ENCODE assay signal across 11 cellular contexts in genomic region chr4:118823471-118823870, GRCh38. TPM values are rescaled to one million over a fixed set of nuclear protein-coding genes. Genes with fewer than 3 reads are reported as not detected.
DNase-seq lines count a peak whose midpoint lies in the region; ATAC-seq and TF ChIP-seq lines count a peak whose summit lies in the region.
"Had no signal": no experiment of that assay in that cellular context is flagged by ENCODE, and none has a peak within 500 bp of the region (broad histone marks: within the 10 kb centered on the region; RNA-seq: fewer than 3 reads in every experiment).

No MANE protein-coding gene starts in this region.

- ATAC-seq in left lobe of liver (peak; percentile 69), HG02981 (IDR thresholded peaks at IDR 0.05; ENCODE audit: unreplicated experiment) (no peak)
- ATAC-seq: activated T-cell treated with anti-CD3 and anti-CD28 coated beads, Interleukin-2, amount 50 U/mL, for 72 hours had no signal

- peaks cover 3 to 38% of the 10 kb centered on the region in 2 donors for H3K4me1 ChIP-seq in ascending aorta
- H3K4me1 ChIP-seq in adrenal gland (replicated peaks in 1 of 2): peaks cover 0 to 11% of the 10 kb centered on the region in 2 donors

- DNase-seq in D341Med (ENCODE audit: low spot score): peak; percentile 77
- peak; percentile 89 for DNase-seq in NCI-H2029 treated with DMSO at 0.1 percent for 48 hours (lab: John Stamatoyannopoulos, UW)
- DNase-seq in ascending aorta (ENCODE audit: low spot score in 2 of 2): no peak
- DNase-seq in left lobe of liver (ENCODE audit: low spot score): peak; percentile 82
- DNase-seq in Kasumi-1 (lab: John Stamatoyannopoulos, UW): no peak
- no peak for DNase-seq in activated naive CD8-positive, alpha-beta T cell treated with anti-CD3 and anti-CD28 coated beads for 36 hours
- DNase-seq in adrenal gland: no peak
- DNase-seq: activated CD4-positive, CD25-positive, alpha-beta regulatory T cell; activated T-cell treated with anti-CD3 and anti-CD28 coated beads, Interleukin-2, amount 50 U/mL, for 72 hours; NCI-H526 had no signal

- H3K4me3 ChIP-seq in ascending aorta (no peak overlapping the region), adrenal gland (no peak overlapping the region)

- H3K36me3 Mint-ChIP-seq in activated naive CD8-positive, alpha-beta T cell treated with anti-CD3 and anti-CD28 coated beads for 36 hours: peaks cover 12% of the 10 kb centered on the region

- H3K9me3 ChIP-seq in ascending aorta (no peaks in the 10 kb centered on the region), adrenal gland (replicated peaks in 1 of 3) (no peaks in the 10 kb centered on the region)

- peak overlapping the region; percentile 24 to 49 for H3K27ac ChIP-seq in ascending aorta
- H3K27ac ChIP-seq in adrenal gland: no peak overlapping the region

- no peak overlapping the region for H3K4me3 Mint-ChIP-seq in activated naive CD8-positive, alpha-beta T cell treated with anti-CD3 and anti-CD28 coated beads for 36 hours
- H3K4me3 Mint-ChIP-seq: activated T-cell treated with anti-CD3 and anti-CD28 coated beads, Interleukin-2, amount 50 U/mL, for 72 hours had no signal

- no peaks in the 10 kb centered on the region for H3K9me3 Mint-ChIP-seq in activated naive CD8-positive, alpha-beta T cell treated with anti-CD3 and anti-CD28 coated beads for 36 hours
- H3K9me3 Mint-ChIP-seq: activated T-cell treated with anti-CD3 and anti-CD28 coated beads, Interleukin-2, amount 50 U/mL, for 72 hours had no signal

- no peak for TF ChIP-seq POLR2A in adrenal gland (IDR thresholded peaks at IDR 0.05)

- H3K27ac Mint-ChIP-seq in activated naive CD8-positive, alpha-beta T cell treated with anti-CD3 and anti-CD28 coated beads for 36 hours: no peak overlapping the region

- TF ChIP-seq CTCF in ascending aorta (IDR thresholded peaks at IDR 0.05) (no peak), adrenal gland (IDR thresholded peaks at IDR 0.05) (no peak)

- no peaks in the 10 kb centered on the region for H3K27me3 Mint-ChIP-seq in activated naive CD8-positive, alpha-beta T cell treated with anti-CD3 and anti-CD28 coated beads for 36 hours

- H3K27me3 ChIP-seq in ascending aorta (no peaks in the 10 kb centered on the region), adrenal gland (no peaks in the 10 kb centered on the region)

- intact Hi-C loops in ascending aorta (cut with DNase I): no loop called here
- intact Hi-C loops in adrenal gland (cut with DNase I): no loop called here

- 50 to 90% (median 74%) methylated on average over 2 of the region's 2 CpGs for WGBS in adrenal gland, 4 donors

- H3K36me3 ChIP-seq in ascending aorta (peaks cover 0 to 28% of the 10 kb centered on the region in 2 donors), adrenal gland (replicated peaks in 1 of 2) (peaks cover 0 to 14% of the 10 kb centered on the region in 2 donors)

- peaks cover 14% of the 10 kb centered on the region for H3K4me1 Mint-ChIP-seq in activated naive CD8-positive, alpha-beta T cell treated with anti-CD3 and anti-CD28 coated beads for 36 hours

RNA-seq across cellular contexts. Expression of gene SEC24D, which starts 12.5 kb away (rescaled TPM):
- 108 TPM for total RNA-seq in ascending aorta
- 59.1 TPM for total RNA-seq in left lobe of liver
- total RNA-seq in activated naive CD8-positive, alpha-beta T cell treated with anti-CD3 and anti-CD28 coated beads for 36 hours: 10 to 100 TPM; 19.6 to 22.5 TPM
- 10 to 100 TPM; 25.5 to 76.7 (median 35.3) TPM for total RNA-seq in adrenal gland
- polyA plus RNA-seq in adrenal gland: 10 to 100 TPM in 1 of 3 donors, 1 to 10 TPM in 2; 5.3 to 93.6 (median 7.2) TPM

Comparison
In these comparisons a context has a peak if more than half of its experiments do, and no peak if none do; other contexts are left out.
1. DNase-seq: peak in D341Med (single experiment), NCI-H2029 treated with DMSO at 0.1 percent for 48 hours (single experiment) and left lobe of liver (single experiment); none in ascending aorta (0 of 2), Kasumi-1 (0 of 2), activated naive CD8-positive, alpha-beta T cell treated with anti-CD3 and anti-CD28 coated beads for 36 hours (single experiment) and adrenal gland (0 of 7).
2. H3K27ac ChIP-seq: peak in ascending aorta (2 of 2); none in adrenal gland (0 of 5).